ENCODE assay signal across 19 cellular contexts in genomic region chr1:203410117-203410900, GRCh38. TPM values are rescaled to one million over a fixed set of nuclear protein-coding genes. Genes with fewer than 3 reads are reported as not detected.
DNase-seq lines count a peak whose midpoint lies in the region; ATAC-seq and TF ChIP-seq lines count a peak whose summit lies in the region.
"Had no signal": no experiment of that assay in that cellular context is flagged by ENCODE, and none has a peak within 500 bp of the region (broad histone marks: within the 10 kb centered on the region; RNA-seq: fewer than 3 reads in every experiment).

No MANE protein-coding gene starts in this region.

- POLR2A ChIA-PET in PC-9 (lab: Charles Lee; ENCODE audit: unreplicated experiment): no interaction called here

- H3K27ac Mint-ChIP-seq in memory B cell: peak overlapping the region; percentile 0
- H3K27ac Mint-ChIP-seq: activated CD4-positive, alpha-beta memory T cell treated with anti-CD3 and anti-CD28 coated beads for 36 hours; activated naive CD8-positive, alpha-beta T cell treated with anti-CD3 and anti-CD28 coated beads, Interleukin-2, amount 10 ng/mL, durations not matched to agents 7 days and 5 days; naive thymus-derived CD8-positive, alpha-beta T cell had no signal

- H3K79me2 ChIP-seq in PC-9 (ENCODE audit: low read depth): no peaks in the 10 kb centered on the region

- ATAC-seq in Right ventricle myocardium superior (ENCODE audit: poor library complexity) (peak; percentile 30), memory B cell (ENCODE audit: low read depth) (peak; percentile 55), GM21360 (IDR thresholded peaks at IDR 0.05; ENCODE audit: unreplicated experiment) (no peak)
- ATAC-seq: activated T-cell treated with anti-CD3 and anti-CD28 coated beads, Interleukin-2, amount 50 U/mL, for 4 hours; naive thymus-derived CD8-positive, alpha-beta T cell had no signal

- H3K4me2 ChIP-seq in PC-9: peak overlapping the region; percentile 3; the same call in 1 of the 2 replicates

- no peaks in the 10 kb centered on the region for H3K36me3 ChIP-seq in PC-9 (ENCODE audit: low read depth)
- H3K36me3 ChIP-seq in vagina: no peaks in the 10 kb centered on the region
- H3K36me3 ChIP-seq: heart left ventricle, spleen, upper lobe of left lung, WERI-Rb-1 had no signal

- no peak for DNase-seq in Right ventricle myocardium superior
- DNase-seq in cardiac septum (ENCODE audit: low spot score): no peak
- DNase-seq in PC-9: no peak
- no peak for DNase-seq in memory B cell (ENCODE audit: low spot score in 2 of 2)
- peak in 1 of 2 donors; percentile 75 for DNase-seq in vagina (ENCODE audit: extremely low spot score in 2 of 2)
- no peak for DNase-seq in activated T-cell treated with anti-CD3 and anti-CD28 coated beads, Interleukin-2, amount 50 U/mL, for 48 hours
- no peak for DNase-seq in SK-N-DZ (ENCODE audit: low spot score)
- DNase-seq: ACHN; activated CD4-positive, alpha-beta memory T cell treated with anti-CD3 and anti-CD28 coated beads for 36 hours; activated naive CD8-positive, alpha-beta T cell treated with anti-CD3 and anti-CD28 coated beads, Interleukin-2, amount 10 ng/mL, durations not matched to agents 7 days and 5 days; activated T-cell treated with anti-CD3 and anti-CD28 coated beads, Interleukin-2, amount 50 U/mL, for 4 hours; heart left ventricle; naive thymus-derived CD8-positive, alpha-beta T cell; NCI-H187 treated with DMSO at 0.1 percent for 48 hours; spleen; upper lobe of left lung; WERI-Rb-1 had no signal

- TF ChIP-seq CTCF in PC-9 (conservative IDR thresholded peaks at IDR 0.05): no peak
- no peak for TF ChIP-seq CTCF in vagina (IDR thresholded peaks at IDR 0.05)

- no peak for TF ChIP-seq POLR2A in vagina (IDR thresholded peaks at IDR 0.05)

- H4K20me1 ChIP-seq in PC-9 (ENCODE audit: insufficient read depth): no peaks in the 10 kb centered on the region

- H3K27ac ChIP-seq in PC-9 (no peak overlapping the region), vagina (peak overlapping the region; percentile 91)
- H3K27ac ChIP-seq: WERI-Rb-1 had no signal

- H3K4me3 ChIP-seq in PC-9: no peak overlapping the region
- no peak overlapping the region for H3K4me3 ChIP-seq in vagina
- H3K4me3 ChIP-seq: heart left ventricle, lung, spleen, upper lobe of left lung had no signal

- H3K4me1 ChIP-seq in PC-9 (replicated peaks; ENCODE audit: insufficient read depth) (peaks cover 5% of the 10 kb centered on the region; the same call in 1 of the 2 replicates), vagina (peaks cover 54% of the 10 kb centered on the region)

- no peak overlapping the region for H2AFZ ChIP-seq in PC-9

- no peaks in the 10 kb centered on the region for H3K9me2 ChIP-seq in PC-9 (ENCODE audit: insufficient read depth)

- no TSS peak for BruUV-seq in PC-9 (replicated peaks; lab: Mats Ljungman, UMichigan)

- intact Hi-C loops in Right ventricle myocardium superior (cut with DNase I) (no loop called here), cardiac septum (cut with DNase I) (no loop called here), PC-9 (cut with micrococcal nuclease; ENCODE audit: unreplicated experiment) (no loop called here), vagina (cut with DNase I) (no loop called here)

- peaks cover 66% of the 10 kb centered on the region for H3K27me3 ChIP-seq in PC-9 (ENCODE audit: insufficient read depth, low read depth)
- no peaks in the 10 kb centered on the region for H3K27me3 ChIP-seq in vagina
- H3K27me3 ChIP-seq: heart left ventricle, upper lobe of left lung had no signal

- peaks cover 4% of the 10 kb centered on the region for H3K36me3 Mint-ChIP-seq in memory B cell
- H3K36me3 Mint-ChIP-seq: activated CD4-positive, alpha-beta memory T cell treated with anti-CD3 and anti-CD28 coated beads for 36 hours; activated naive CD8-positive, alpha-beta T cell treated with anti-CD3 and anti-CD28 coated beads, Interleukin-2, amount 10 ng/mL, durations not matched to agents 7 days and 5 days had no signal

- H3K9me3 Mint-ChIP-seq in memory B cell: peaks cover 5% of the 10 kb centered on the region

- H3K27me3 Mint-ChIP-seq in memory B cell: peaks cover 6% of the 10 kb centered on the region

- H3K9me3 ChIP-seq in PC-9 (ENCODE audit: insufficient read depth, low read depth) (no peaks in the 10 kb centered on the region), vagina (no peaks in the 10 kb centered on the region)
- H3K9me3 ChIP-seq: upper lobe of left lung had no signal

- CTCF ChIA-PET in PC-9 (lab: Charles Lee): interaction anchor here (0.6 kb wide), 1 partner anchor 25 kb away, joined by 13 read pairs; no protein-coding TSS in a partner anchor

- peaks cover 20% of the 10 kb centered on the region for H3K4me1 Mint-ChIP-seq in memory B cell
- H3K4me1 Mint-ChIP-seq: activated naive CD8-positive, alpha-beta T cell treated with anti-CD3 and anti-CD28 coated beads, Interleukin-2, amount 10 ng/mL, durations not matched to agents 7 days and 5 days had no signal

- peak overlapping the region; percentile 27 for H3K4me3 Mint-ChIP-seq in memory B cell
- H3K4me3 Mint-ChIP-seq: activated CD4-positive, alpha-beta memory T cell treated with anti-CD3 and anti-CD28 coated beads for 36 hours; activated naive CD8-positive, alpha-beta T cell treated with anti-CD3 and anti-CD28 coated beads, Interleukin-2, amount 10 ng/mL, durations not matched to agents 7 days and 5 days; activated T-cell treated with anti-CD3 and anti-CD28 coated beads, Interleukin-2, amount 50 U/mL, for 4 hours; naive thymus-derived CD8-positive, alpha-beta T cell had no signal

- H3F3A ChIP-seq in PC-9 (ENCODE audit: insufficient read depth, low read depth): no peaks in the 10 kb centered on the region

RNA-seq across cellular contexts. Expression of gene FMOD, which starts 59.4 kb away (rescaled TPM):
- total RNA-seq in Right ventricle myocardium superior (5.9 TPM), cardiac septum (66.0 TPM), PC-9 (2021) (not detected in 2 replicates), vagina (80.3 TPM)
- polyA plus RNA-seq in SK-N-DZ (2014; cell fraction: cytosol; rRNA removed): 0.14 and 0.19 TPM in 2 replicates
- 0.14 TPM in 1 of 2 replicates, not detected in the other for polyA plus RNA-seq in SK-N-DZ (2014; cell fraction: nucleus; rRNA removed)
- total RNA-seq: activated naive CD8-positive, alpha-beta T cell treated with anti-CD3 and anti-CD28 coated beads, Interleukin-2, amount 10 ng/mL, durations not matched to agents 7 days and 5 days; naive thymus-derived CD8-positive, alpha-beta T cell had no signal
- polyA plus RNA-seq: naive thymus-derived CD8-positive, alpha-beta T cell had no signal
